In the genomic region with DNA sequence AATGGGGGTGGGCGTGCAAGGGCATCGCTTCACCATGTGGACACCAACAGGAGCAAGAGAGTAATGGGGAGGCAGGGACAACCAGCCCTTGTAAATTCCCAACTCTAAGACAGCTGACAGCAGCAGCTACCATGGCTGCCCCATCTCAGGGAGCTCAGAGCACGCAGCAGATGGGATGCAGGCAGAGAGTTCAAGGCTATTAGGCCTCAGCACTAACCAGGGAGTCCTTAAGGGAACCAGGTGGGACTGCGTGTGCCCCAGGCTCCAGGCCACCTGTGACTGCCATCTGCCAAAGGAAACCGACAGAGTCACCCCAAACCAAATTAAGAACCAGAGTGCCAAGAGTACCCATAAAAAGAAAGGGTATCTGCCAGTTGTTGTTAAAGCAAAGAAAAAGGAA, we compare ENCODE assay signal across 14 cellular contexts. TPM values are rescaled to one million over a fixed set of nuclear protein-coding genes. Genes with fewer than 3 reads are reported as not detected.
DNase-seq lines count a peak whose midpoint lies in the region; ATAC-seq and TF ChIP-seq lines count a peak whose summit lies in the region.
"Had no signal": no experiment of that assay in that cellular context is flagged by ENCODE, and none has a peak within 500 bp of the region (broad histone marks: within the 10 kb centered on the region; RNA-seq: fewer than 3 reads in every experiment).

No MANE protein-coding gene starts in this region.

- CTCF ChIA-PET in SK-N-SH (lab: Yijun Ruan, JAX) = interaction anchor here (0.6 to 2.9 kb wide), 14 partner anchors 12 to 313 kb away, joined by 3 to 31 read pairs (median 4); no protein-coding TSS in a partner anchor

- H3K36me3 ChIP-seq in SK-N-SH (replicated peaks in 1 of 2; ENCODE audit: control insufficient read depth in 1 of 2, insufficient read depth in 2 of 2, low read length in 1 of 2) (no peaks in the 10 kb centered on the region), smooth muscle cell (ENCODE audit: low read depth) (no peaks in the 10 kb centered on the region)
- H3K36me3 ChIP-seq: upper lobe of right lung had no signal

- no peaks in the 10 kb centered on the region for H4K20me1 ChIP-seq in SK-N-SH (ENCODE audit: insufficient read depth)
- no peaks in the 10 kb centered on the region for H4K20me1 ChIP-seq in smooth muscle cell (ENCODE audit: low read depth)

- TF ChIP-seq CTCF in SK-N-SH (IDR thresholded peaks at IDR 0.05) (no peak), smooth muscle cell (IDR thresholded peaks at IDR 0.05; ENCODE audit: borderline replicate concordance, insufficient read depth, poor library complexity, severe bottlenecking) (no peak), dorsolateral prefrontal cortex (IDR thresholded peaks at IDR 0.05 in 54 of 56, conservative IDR thresholded peaks at IDR 0.05 in 2 of 56; ENCODE audit: low read depth in 1 of 56, partially characterized antibody in 56 of 56) (no peak)

- no peak overlapping the region for H3K9ac ChIP-seq in SK-N-SH
- H3K9ac ChIP-seq in smooth muscle cell (ENCODE audit: low read depth) = no peak overlapping the region

- intact Hi-C loops in dorsolateral prefrontal cortex (cut with DNase I) = loop anchor here in 1 of 2 donors (2.0 to 5.0 kb wide), 2 partner anchors 146 to 294 kb away; no protein-coding TSS in a partner anchor

- peak overlapping the region; percentile 77 for H3K27ac Mint-ChIP-seq in T-helper 17 cell
- H3K27ac Mint-ChIP-seq: activated naive CD8-positive, alpha-beta T cell treated with anti-CD3 and anti-CD28 coated beads, Interleukin-2, amount 50 U/mL, for 24 hours had no signal

- DNase-seq in SK-N-SH = no peak
- DNase-seq in NCI-H524 (lab: John Stamatoyannopoulos, UW) = peak; percentile 84 to 95
- no peak for DNase-seq in T-helper 17 cell
- DNase-seq in smooth muscle cell (lab: John Stamatoyannopoulos, UW; ENCODE audit: unreplicated experiment) = no peak
- no peak for DNase-seq in DMS79 treated with DMSO at 0.1 percent for 48 hours (lab: John Stamatoyannopoulos, UW)
- no peak for DNase-seq in dorsolateral prefrontal cortex
- no peak for DNase-seq in activated effector memory CD4-positive, alpha-beta T cell treated with Interleukin-2 at 50 U/mL for 16 hours
- DNase-seq: upper lobe of right lung had no signal

- H3K4me1 Mint-ChIP-seq in T-helper 17 cell = peaks cover 5% of the 10 kb centered on the region

- H2AFZ ChIP-seq in SK-N-SH (ENCODE audit: low read depth) (no peak overlapping the region), smooth muscle cell (ENCODE audit: low read depth) (peak overlapping the region; percentile 60)

- H3K9me3 ChIP-seq in SK-N-SH (no peaks in the 10 kb centered on the region), T-helper 17 cell (ENCODE audit: control insufficient read depth, low read length, poor library complexity, severe bottlenecking) (no peaks in the 10 kb centered on the region), smooth muscle cell (replicated peaks; ENCODE audit: low read depth) (no peaks in the 10 kb centered on the region)
- H3K9me3 ChIP-seq: upper lobe of right lung had no signal

- H3K27ac ChIP-seq in SK-N-SH (ENCODE audit: low read depth in 2 of 2, low read length in 1 of 2) (no peak overlapping the region), smooth muscle cell (ENCODE audit: low read depth) (no peak overlapping the region), dorsolateral prefrontal cortex (no peak overlapping the region)
- H3K27ac ChIP-seq: 22Rv1, upper lobe of right lung, VCaP had no signal

- H3K4me1 ChIP-seq in SK-N-SH (ENCODE audit: control insufficient read depth in 1 of 2, insufficient read depth in 2 of 2, low read depth in 1 of 2, low read length in 1 of 2) = no peaks in the 10 kb centered on the region; a peak in 2 of 4 replicates
- H3K4me1 ChIP-seq in smooth muscle cell (ENCODE audit: low read depth) = no peaks in the 10 kb centered on the region
- H3K4me1 ChIP-seq: upper lobe of right lung had no signal

- H3K9me2 ChIP-seq in SK-N-SH = no peaks in the 10 kb centered on the region

- TF ChIP-seq EP300 in SK-N-SH (IDR thresholded peaks at IDR 0.05; ENCODE audit: borderline replicate concordance in 1 of 2, low read depth in 1 of 2, low read length in 1 of 2) = no peak

- H3K4me2 ChIP-seq in SK-N-SH (no peak overlapping the region), smooth muscle cell (no peak overlapping the region)

- H3K4me3 Mint-ChIP-seq in T-helper 17 cell = peak overlapping the region; percentile 36
- H3K4me3 Mint-ChIP-seq: activated naive CD8-positive, alpha-beta T cell treated with anti-CD3 and anti-CD28 coated beads, Interleukin-2, amount 50 U/mL, for 24 hours; CD8-positive, alpha-beta memory T cell; naive thymus-derived CD4-positive, alpha-beta T cell had no signal

- no peak for TF ChIP-seq RAD21 in SK-N-SH (IDR thresholded peaks at IDR 0.05; ENCODE audit: low read length)

- H3K36me3 Mint-ChIP-seq in T-helper 17 cell (ENCODE audit: low read depth) = no peaks in the 10 kb centered on the region
- H3K36me3 Mint-ChIP-seq: CD8-positive, alpha-beta memory T cell; naive thymus-derived CD4-positive, alpha-beta T cell had no signal

- WGBS in SK-N-SH (ENCODE audit: low lambda C conversion rate) = 46% methylated on average over 5 of the region's 5 CpGs
- 97% methylated on average over 5 of the region's 5 CpGs for WGBS in smooth muscle cell (ENCODE audit: low lambda C conversion rate)

- H3K27me3 ChIP-seq in SK-N-SH (ENCODE audit: insufficient read depth) (no peaks in the 10 kb centered on the region; the same call in 1 of the 2 replicates), smooth muscle cell (ENCODE audit: low read depth) (no peaks in the 10 kb centered on the region), dorsolateral prefrontal cortex (no peaks in the 10 kb centered on the region)
- H3K27me3 ChIP-seq: upper lobe of right lung had no signal

- POLR2A ChIA-PET in SK-N-SH (lab: Yijun Ruan, JAX) = no interaction called here

- ATAC-seq in SK-N-SH treated with all-trans-retinoic acid at 6 μM for 48 hours = peak; percentile 17; the same call in 1 of the 3 replicates
- no peak for ATAC-seq in T-helper 17 cell

- no peak overlapping the region for H3K4me3 ChIP-seq in SK-N-SH (ENCODE audit: low read depth in 2 of 2, low read length in 1 of 2)
- no peak overlapping the region for H3K4me3 ChIP-seq in smooth muscle cell
- H3K4me3 ChIP-seq in dorsolateral prefrontal cortex = no peak overlapping the region
- H3K4me3 ChIP-seq: upper lobe of right lung had no signal

- H3K79me2 ChIP-seq in SK-N-SH (ENCODE audit: insufficient read depth) (no peaks in the 10 kb centered on the region), smooth muscle cell (ENCODE audit: low read depth) (no peaks in the 10 kb centered on the region)

- H3F3A ChIP-seq in SK-N-SH (replicated peaks; ENCODE audit: insufficient read depth) = no peaks in the 10 kb centered on the region
- no peaks in the 10 kb centered on the region for H3F3A ChIP-seq in smooth muscle cell (ENCODE audit: low read depth)

- H3K27me3 Mint-ChIP-seq in T-helper 17 cell = peaks cover 12% of the 10 kb centered on the region
- H3K27me3 Mint-ChIP-seq: activated naive CD8-positive, alpha-beta T cell treated with anti-CD3 and anti-CD28 coated beads, Interleukin-2, amount 50 U/mL, for 24 hours had no signal

TF ChIP-seq in SK-N-SH treated with all-trans-retinoic acid at 6 μM for 48 hours, 23 proteins besides CTCF, POLR2A, EP300 and RAD21 (continues in another document):
- TF ChIP-seq GLIS3 (CRISPR knock-in tag; IDR thresholded peaks at IDR 0.05) (no peak), ESRRG (CRISPR knock-in tag; IDR thresholded peaks at IDR 0.05) (no peak), ZNF565 (CRISPR knock-in tag; conservative IDR thresholded peaks at IDR 0.05; ENCODE audit: low read depth) (no peak), CSRNP3 (CRISPR knock-in tag; IDR thresholded peaks at IDR 0.05) (no peak), CSDC2 (CRISPR knock-in tag; IDR thresholded peaks at IDR 0.05) (no peak), ZFP30 (CRISPR knock-in tag; IDR thresholded peaks at IDR 0.05) (no peak), ISL1 (CRISPR knock-in tag; IDR thresholded peaks at IDR 0.05) (no peak)

TF ChIP-seq in SK-N-SH, 30 proteins besides CTCF, POLR2A, EP300 and RAD21 (continues in another document):
- no peak for TF ChIP-seq SIN3A (IDR thresholded peaks at IDR 0.05; ENCODE audit: borderline replicate concordance, low read depth, low read length)
- no peak for TF ChIP-seq PBX3 (IDR thresholded peaks at IDR 0.05)
- TF ChIP-seq MEF2A (IDR thresholded peaks at IDR 0.05; ENCODE audit: borderline replicate concordance, low read depth) = no peak
- TF ChIP-seq FOXM1 (IDR thresholded peaks at IDR 0.05; ENCODE audit: low read depth) = no peak
- no peak for TF ChIP-seq CHD2 (IDR thresholded peaks at IDR 0.05; ENCODE audit: low read length, partially characterized antibody)
- no peak for TF ChIP-seq YY1 (IDR thresholded peaks at IDR 0.05; ENCODE audit: low read depth)
- TF ChIP-seq RFX5 (IDR thresholded peaks at IDR 0.05; ENCODE audit: low read length) = no peak
- no peak for TF ChIP-seq TEAD4 (IDR thresholded peaks at IDR 0.05; ENCODE audit: borderline replicate concordance, insufficient read depth)

RNA-seq across cellular contexts. Expression of gene PRDM2, which starts 33.7 kb away (rescaled TPM):
- 7.2 and 7.4 TPM in 2 replicates for polyA plus RNA-seq in SK-N-SH (2012; rRNA removed)
- 6.5 and 6.7 TPM in 2 replicates for polyA plus RNA-seq in SK-N-SH (2012; cell fraction: cytosol; rRNA removed)
- polyA plus RNA-seq in SK-N-SH (2012; cell fraction: nucleus; rRNA removed) = 27.2 and 29.4 TPM in 2 replicates
- 100 to 1,000 TPM; 173 to 181 TPM for total RNA-seq in T-helper 17 cell
- 20.0 and 24.3 TPM in 2 replicates for total RNA-seq in smooth muscle cell
- polyA plus RNA-seq in smooth muscle cell = 18.5 and 19.8 TPM in 2 replicates
- 100 to 1,000 TPM in 114 of 120 experiments, 10 to 100 TPM in 6; 86.9 to 190 (median 133) TPM for total RNA-seq in dorsolateral prefrontal cortex

Comparison
In these comparisons a context has a peak if more than half of its experiments do, and no peak if none do; other contexts are left out.
1. DNase-seq: peak in NCI-H524 (2 of 2); none in SK-N-SH (single experiment), T-helper 17 cell (0 of 3), smooth muscle cell (single experiment), DMS79 treated with DMSO at 0.1 percent for 48 hours (single experiment), dorsolateral prefrontal cortex (0 of 10) and activated effector memory CD4-positive, alpha-beta T cell treated with Interleukin-2 at 50 U/mL for 16 hours (single experiment).